ENCODE assay signal across 19 cellular contexts in genomic region chr2:55391155-55391554, GRCh38.
"Had no signal": no experiment of that assay in that cellular context is flagged by ENCODE, and none has a peak within 500 bp of the region (broad histone marks: within the 10 kb centered on the region; RNA-seq: fewer than 3 reads in every experiment).

No MANE protein-coding gene starts in this region.

- DNase-seq: activated CD4-positive, alpha-beta memory T cell treated with anti-CD3 and anti-CD28 coated beads, Interleukin-2, amount 10 ng/mL, durations not matched to agents 7 days and 5 days; activated CD4-positive, alpha-beta T cell treated with anti-CD3 and anti-CD28 coated beads for 48 hours; activated CD4-positive, CD25-positive, alpha-beta regulatory T cell; activated CD8-positive, alpha-beta memory T cell treated with anti-CD3 and anti-CD28 coated beads, Interleukin-2, amount 10 ng/mL, durations not matched to agents 7 days and 5 days; activated naive CD4-positive, alpha-beta T cell; activated naive CD8-positive, alpha-beta T cell treated with anti-CD3 and anti-CD28 coated beads, Interleukin-2, amount 10 ng/mL, durations not matched to agents 7 days and 5 days; amygdala; effector memory CD8-positive, alpha-beta T cell; foreskin keratinocyte; hippocampal formation; islet precursor cell; left colon; nephron progenitor cell; nucleus accumbens; sigmoid colon; stimulated activated naive CD4-positive, alpha-beta T cell treated with Interleukin-2 at 50 U/mL for 16 hours; substantia nigra had no signal

- H3K4me1 ChIP-seq: foreskin keratinocyte, sigmoid colon had no signal

- H3K27me3 Mint-ChIP-seq: activated CD4-positive, alpha-beta memory T cell treated with anti-CD3 and anti-CD28 coated beads, Interleukin-2, amount 10 ng/mL, durations not matched to agents 7 days and 5 days; activated CD8-positive, alpha-beta memory T cell treated with anti-CD3 and anti-CD28 coated beads, Interleukin-2, amount 10 ng/mL, durations not matched to agents 7 days and 5 days; activated naive CD8-positive, alpha-beta T cell treated with anti-CD3 and anti-CD28 coated beads, Interleukin-2, amount 10 ng/mL, durations not matched to agents 7 days and 5 days; effector memory CD8-positive, alpha-beta T cell; type B pancreatic cell had no signal

- H3K27ac ChIP-seq: foreskin keratinocyte, sigmoid colon had no signal

- H3K36me3 Mint-ChIP-seq: activated CD8-positive, alpha-beta memory T cell treated with anti-CD3 and anti-CD28 coated beads, Interleukin-2, amount 10 ng/mL, durations not matched to agents 7 days and 5 days had no signal

- H3K9me3 ChIP-seq: sigmoid colon had no signal

- ATAC-seq: activated CD8-positive, alpha-beta memory T cell treated with anti-CD3 and anti-CD28 coated beads, Interleukin-2, amount 10 ng/mL, durations not matched to agents 7 days and 5 days; effector memory CD8-positive, alpha-beta T cell; foreskin keratinocyte; left colon had no signal

- H3K4me3 ChIP-seq: lung, sigmoid colon had no signal

- H3K9me3 Mint-ChIP-seq: activated naive CD8-positive, alpha-beta T cell treated with anti-CD3 and anti-CD28 coated beads, Interleukin-2, amount 10 ng/mL, durations not matched to agents 7 days and 5 days; effector memory CD8-positive, alpha-beta T cell had no signal

- H3K27me3 ChIP-seq: foreskin keratinocyte, sigmoid colon had no signal

- H3K4me1 Mint-ChIP-seq: activated CD4-positive, alpha-beta memory T cell treated with anti-CD3 and anti-CD28 coated beads, Interleukin-2, amount 10 ng/mL, durations not matched to agents 7 days and 5 days; activated CD8-positive, alpha-beta memory T cell treated with anti-CD3 and anti-CD28 coated beads, Interleukin-2, amount 10 ng/mL, durations not matched to agents 7 days and 5 days; activated naive CD8-positive, alpha-beta T cell treated with anti-CD3 and anti-CD28 coated beads, Interleukin-2, amount 10 ng/mL, durations not matched to agents 7 days and 5 days; nephron progenitor cell had no signal

- H3K27ac Mint-ChIP-seq: activated CD4-positive, alpha-beta memory T cell treated with anti-CD3 and anti-CD28 coated beads, Interleukin-2, amount 10 ng/mL, durations not matched to agents 7 days and 5 days; activated CD8-positive, alpha-beta memory T cell treated with anti-CD3 and anti-CD28 coated beads, Interleukin-2, amount 10 ng/mL, durations not matched to agents 7 days and 5 days; activated naive CD8-positive, alpha-beta T cell treated with anti-CD3 and anti-CD28 coated beads, Interleukin-2, amount 10 ng/mL, durations not matched to agents 7 days and 5 days; effector memory CD8-positive, alpha-beta T cell; type B pancreatic cell had no signal

- H3K36me3 ChIP-seq: sigmoid colon had no signal

- H3K4me3 Mint-ChIP-seq: activated CD4-positive, alpha-beta memory T cell treated with anti-CD3 and anti-CD28 coated beads, Interleukin-2, amount 10 ng/mL, durations not matched to agents 7 days and 5 days; activated CD8-positive, alpha-beta memory T cell treated with anti-CD3 and anti-CD28 coated beads, Interleukin-2, amount 10 ng/mL, durations not matched to agents 7 days and 5 days; activated naive CD8-positive, alpha-beta T cell treated with anti-CD3 and anti-CD28 coated beads, Interleukin-2, amount 10 ng/mL, durations not matched to agents 7 days and 5 days; effector memory CD8-positive, alpha-beta T cell; nephron progenitor cell; type B pancreatic cell had no signal
